ENCODE assay signal across 7 cellular contexts in the genomic region with DNA sequence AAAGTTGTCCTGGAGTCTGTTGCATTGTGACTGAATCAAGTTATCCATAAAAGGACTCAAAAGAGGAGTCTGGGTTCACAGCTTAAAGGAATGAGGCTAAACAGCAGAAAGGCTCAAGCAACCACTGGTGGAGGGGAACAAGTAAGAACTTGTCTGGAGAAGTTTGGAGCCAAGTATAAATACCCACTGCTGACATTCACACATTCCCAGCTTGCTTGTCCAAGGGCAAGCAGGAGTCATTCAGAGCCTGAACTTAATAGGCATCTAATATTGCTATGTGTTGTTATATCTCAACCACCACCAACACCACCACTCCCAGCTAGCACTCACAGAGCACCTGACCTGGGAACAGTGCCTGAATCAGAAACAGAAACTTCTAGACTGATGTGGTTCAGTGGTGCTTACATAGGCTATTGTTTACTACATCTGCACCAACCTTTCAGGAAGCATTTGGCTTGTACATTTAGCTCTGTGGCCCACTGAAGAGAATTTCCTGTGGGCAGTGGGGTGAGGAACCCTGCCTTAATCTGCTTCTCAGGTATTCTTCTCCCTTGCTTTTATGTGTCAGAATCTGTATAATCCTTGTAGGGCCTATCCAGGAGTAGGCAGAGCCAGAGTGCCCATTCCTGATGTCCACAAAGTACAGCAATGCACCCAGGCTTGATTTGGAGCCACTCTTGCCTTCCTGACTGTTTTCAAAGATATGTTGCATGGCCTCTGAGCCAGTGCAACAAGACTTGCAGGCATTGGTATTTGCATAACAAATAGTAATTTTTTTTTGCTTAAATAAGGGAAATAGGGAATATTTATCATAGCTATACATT. TPM values are rescaled to one million over a fixed set of nuclear protein-coding genes. Genes with fewer than 3 reads are reported as not detected.
DNase-seq lines count a peak whose midpoint lies in the region; ATAC-seq, FAIRE-seq and TF ChIP-seq lines count a peak whose summit lies in the region.
"Not testable (repeated sequence)": the region's sequence is repeated elsewhere in the genome, so short reads cannot be mapped to it uniquely, and the experiment has no call there.

No MANE protein-coding gene starts in this region.

- not testable (repeated sequence) for TF ChIP-seq CTCF in bronchial epithelial cell (IDR thresholded peaks at IDR 0.05; ENCODE audit: insufficient read depth, low read length, severe bottlenecking); pancreas (IDR thresholded peaks at IDR 0.05)

- H3K27me3 ChIP-seq in SJSA1 (replicated peaks); bronchial epithelial cell (ENCODE audit: control insufficient read depth, insufficient read depth, low read length); right cardiac atrium (ENCODE audit: control insufficient read depth, insufficient read depth); pancreas: not testable (repeated sequence)

- peak; percentile 95 for FAIRE-seq in bronchial epithelial cell (lab: Jason Lieb, UNC)
- not testable (repeated sequence) for FAIRE-seq in pancreas (lab: Jason Lieb, UNC)

- intact Hi-C loops in right cardiac atrium (cut with DNase I); pancreas (cut with DNase I): not testable (repeated sequence)

- H3K9me3 ChIP-seq in SJSA1 (replicated peaks); right cardiac atrium (ENCODE audit: control insufficient read depth, low read length); pancreas: not testable (repeated sequence)

- ATAC-seq in GM18868 (IDR thresholded peaks at IDR 0.05; ENCODE audit: unreplicated experiment) (peak; percentile 76), GM21825 (IDR thresholded peaks at IDR 0.05; ENCODE audit: unreplicated experiment) (peak; percentile 90), HG03175 (IDR thresholded peaks at IDR 0.05; ENCODE audit: unreplicated experiment) (peak; percentile 58), right cardiac atrium (peak; percentile 31 to 55), pancreas (peak in 3 of 4 donors; percentile 34 to 67 (median 47))

- H3K36me3 ChIP-seq in SJSA1; bronchial epithelial cell (ENCODE audit: control insufficient read depth, insufficient read depth, low read length); pancreas: not testable (repeated sequence)

- H3K4me1 ChIP-seq in SJSA1 (replicated peaks): peaks cover 21% of the 10 kb centered on the region
- H3K4me1 ChIP-seq in right cardiac atrium (ENCODE audit: control insufficient read depth, insufficient read depth, low read length); pancreas: not testable (repeated sequence)

- not testable (repeated sequence) for H3K4me3 ChIP-seq in SJSA1; bronchial epithelial cell (ENCODE audit: low read depth, low read length); right cardiac atrium (ENCODE audit: low read length); pancreas

- DNase-seq in SJSA1 (ENCODE audit: low read depth in 1 of 2, low spot score in 2 of 2): peak in 1 of 2 experiments; percentile 27
- DNase-seq in bronchial epithelial cell (ENCODE audit: low read depth): peak; percentile 90
- DNase-seq in right cardiac atrium, pancreas: not testable (repeated sequence)

- H3K27ac ChIP-seq in SJSA1: peak overlapping the region; percentile 39
- peak overlapping the region; percentile 19 for H3K27ac ChIP-seq in right cardiac atrium (ENCODE audit: low read length)
- H3K27ac ChIP-seq in pancreas: peak overlapping the region in 1 of 4 donors; percentile 8

RNA-seq across cellular contexts. Expression of a gene that starts 36.5 kb away (rescaled TPM):
- not detected in 2 replicates for total RNA-seq in SJSA1 (2014; rRNA removed; shearing (Covaris generic))
- total RNA-seq in bronchial epithelial cell (not detected in 2 replicates), right cardiac atrium (under 1 TPM in 2 of 4 donors, not detected in 2; 0.08 to 0.17 TPM), pancreas (1 to 10 TPM in 4 of 6 donors, under 1 TPM in 2; 0.55 to 5.7 (median 2.0) TPM)
- polyA plus RNA-seq in right cardiac atrium (0.25 TPM), pancreas (1 to 10 TPM; 2.5 to 3.9 TPM)
